Comparison of ENCODE assay signal across 9 cellular contexts in genomic region chr17:73232587-73233373, GRCh38. TPM values are rescaled to one million over a fixed set of nuclear protein-coding genes. Genes with fewer than 3 reads are reported as not detected.
DNase-seq lines count a peak whose midpoint lies in the region; ATAC-seq and TF ChIP-seq lines count a peak whose summit lies in the region.
"Had no signal": no experiment of that assay in that cellular context is flagged by ENCODE, and none has a peak within 500 bp of the region (broad histone marks: within the 10 kb centered on the region; RNA-seq: fewer than 3 reads in every experiment).

No MANE protein-coding gene starts in this region.

- peaks cover 14% of the 10 kb centered on the region for H3K4me1 ChIP-seq in mesodermal cell (ENCODE audit: control insufficient read depth, insufficient read depth, low read length, poor library complexity, severe bottlenecking)
- H3K4me1 ChIP-seq in thoracic aorta (ENCODE audit: control insufficient read depth in 1 of 2, low read depth in 2 of 2), result peaks cover 14 to 50% of the 10 kb centered on the region in 2 donors

- H3K9me3 ChIP-seq in WERI-Rb-1 (ENCODE audit: severe bottlenecking) (no peaks in the 10 kb centered on the region), mesodermal cell (ENCODE audit: control insufficient read depth, low read length) (no peaks in the 10 kb centered on the region), thoracic aorta (no peaks in the 10 kb centered on the region)

- ATAC-seq in HG03571 (IDR thresholded peaks at IDR 0.05; ENCODE audit: unreplicated experiment) (peak; percentile 12), thoracic aorta (ENCODE audit: insufficient number of reproducible peaks, low FRiP score, low read depth) (peak; percentile 1)
- ATAC-seq in effector memory CD8-positive, alpha-beta T cell (replicated peaks), result peak; percentile 46

- H3K27ac Mint-ChIP-seq in effector memory CD8-positive, alpha-beta T cell, result peak overlapping the region; percentile 97

- TF ChIP-seq CTCF in GM20000 (IDR thresholded peaks at IDR 0.05; ENCODE audit: extremely low read depth, missing control alignments) (no peak), WERI-Rb-1 (IDR thresholded peaks at IDR 0.05; ENCODE audit: low read depth, low read length) (no peak), thoracic aorta (IDR thresholded peaks at IDR 0.05) (no peak)

- H3K27me3 Mint-ChIP-seq in effector memory CD8-positive, alpha-beta T cell, result no peaks in the 10 kb centered on the region

- 1 to 3% methylated on average over 38 to 42 of the region's 48 CpGs for WGBS in mesodermal cell (ENCODE audit: insufficient coverage in 2 of 2), 2 experiments

- no peaks in the 10 kb centered on the region for H3K9me3 Mint-ChIP-seq in effector memory CD8-positive, alpha-beta T cell

- DNase-seq in Daoy (ENCODE audit: low read depth) (peak; percentile 38), GM20000 (ENCODE audit: low spot score) (peak; percentile 46), WERI-Rb-1 (peak; percentile 88), thoracic aorta (ENCODE audit: low spot score) (no peak), medulla oblongata (ENCODE audit: extremely low spot score) (no peak)
- DNase-seq in effector memory CD8-positive, alpha-beta T cell, result peak in 1 of 3 experiments; percentile 4

- H3K27ac ChIP-seq in WERI-Rb-1 (peak overlapping the region; percentile 91), mesodermal cell (ENCODE audit: low read depth, low read length, severe bottlenecking) (peak overlapping the region; percentile 91), thoracic aorta (peak overlapping the region; percentile 62 to 83)

- peaks cover 44% of the 10 kb centered on the region for H3K36me3 ChIP-seq in WERI-Rb-1
- peaks cover 43% of the 10 kb centered on the region for H3K36me3 ChIP-seq in mesodermal cell (ENCODE audit: control insufficient read depth, insufficient read depth, low read length)
- peaks cover 10% of the 10 kb centered on the region for H3K36me3 ChIP-seq in thoracic aorta

- H3K27me3 ChIP-seq in WERI-Rb-1 (ENCODE audit: insufficient read depth, low read depth, severe bottlenecking) (no peaks in the 10 kb centered on the region), thoracic aorta (replicated peaks; ENCODE audit: insufficient read depth) (no peaks in the 10 kb centered on the region)

- peaks cover 50 to 54% of the 10 kb centered on the region in 2 donors for H3K4me1 Mint-ChIP-seq in effector memory CD8-positive, alpha-beta T cell (ENCODE audit: low read depth in 2 of 2)

- peak overlapping the region; percentile 94 to 95 for H3K4me3 Mint-ChIP-seq in effector memory CD8-positive, alpha-beta T cell

- H3K36me3 Mint-ChIP-seq in effector memory CD8-positive, alpha-beta T cell (ENCODE audit: insufficient read depth), result peaks cover 25% of the 10 kb centered on the region

- peak overlapping the region; percentile 97 for H3K4me3 ChIP-seq in WERI-Rb-1 (ENCODE audit: low read depth, low read length)
- H3K4me3 ChIP-seq in mesodermal cell (ENCODE audit: extremely low read depth, insufficient read depth, low read length, poor library complexity, severe bottlenecking), result peak overlapping the region; percentile 98
- peak overlapping the region; percentile 90 for H3K4me3 ChIP-seq in thoracic aorta

RNA-seq across cellular contexts. Expression of gene CPSF4L, which starts 28.9 kb away (rescaled TPM):
- total RNA-seq in Daoy (2014; rRNA removed; shearing (Covaris generic)), result not detected in 2 replicates
- not detected for polyA plus RNA-seq in mesodermal cell (2013, experiment 1 of 2)
- not detected for polyA plus RNA-seq in mesodermal cell (2013, experiment 2 of 2)
- total RNA-seq in thoracic aorta, result not detected
- total RNA-seq: dermis microvascular lymphatic vessel endothelial cell had no signal

RNA-seq across cellular contexts. Expression of gene COG1, which starts 39.9 kb away (rescaled TPM):
- total RNA-seq in Daoy (2014; rRNA removed; shearing (Covaris generic)), result 13.5 and 15.9 TPM in 2 replicates
- 36.3 TPM for polyA plus RNA-seq in mesodermal cell (2013, experiment 1 of 2)
- 32.6 TPM for polyA plus RNA-seq in mesodermal cell (2013, experiment 2 of 2)
- 10 to 100 TPM; 32.1 to 34.1 TPM for total RNA-seq in thoracic aorta

Comparison
In these comparisons a context has a peak if more than half of its experiments do, and no peak if none do; other contexts are left out.
1. DNase-seq: peak in Daoy (single experiment), GM20000 (single experiment) and WERI-Rb-1 (single experiment); none in thoracic aorta (single experiment) and medulla oblongata (single experiment).
2. Peak in every context shown above with its lines, with median percentiles within 50 percentile points of each other: ATAC-seq, H3K27ac ChIP-seq and H3K4me3 ChIP-seq.